ENCODE assay signal across 34 cellular contexts in genomic region chr1:20715406-20715805, GRCh38. TPM values are rescaled to one million over a fixed set of nuclear protein-coding genes. Genes with fewer than 3 reads are reported as not detected.
"Had no signal": no experiment of that assay in that cellular context is flagged by ENCODE, and none has a peak within 500 bp of the region (broad histone marks: within the 10 kb centered on the region; RNA-seq: fewer than 3 reads in every experiment).

No MANE protein-coding gene starts in this region.

- H3K27me3 ChIP-seq: adrenal gland, body of pancreas had no signal

- H3K4me3 Mint-ChIP-seq: activated CD4-positive, alpha-beta memory T cell treated with anti-CD3 and anti-CD28 coated beads for 36 hours; activated CD4-positive, alpha-beta T cell treated with anti-CD3 and anti-CD28 coated beads for 36 hours; activated CD4-positive, alpha-beta T cell treated with anti-CD3 and anti-CD28 coated beads, Interleukin-2, amount 10 ng/mL, durations not matched to agents 24 days and 14 days; activated CD8-positive, alpha-beta memory T cell treated with anti-CD3 and anti-CD28 coated beads, Interleukin-2, amount 10 ng/mL, durations not matched to agents 7 days and 5 days; activated CD8-positive, alpha-beta T cell treated with anti-CD3 and anti-CD28 coated beads, Interleukin-2, amount 10 ng/mL, durations not matched to agents 7 days and 5 days; activated naive CD4-positive, alpha-beta T cell treated with anti-CD3 and anti-CD28 coated beads for 36 hours; activated naive CD8-positive, alpha-beta T cell treated with anti-CD3 and anti-CD28 coated beads for 36 hours; activated naive CD8-positive, alpha-beta T cell treated with anti-CD3 and anti-CD28 coated beads, Interleukin-2, amount 50 U/mL, for 24 hours had no signal

- H3K27ac ChIP-seq: adrenal gland, body of pancreas, colonic mucosa, epithelial cell of prostate, esophagus squamous epithelium, gastroesophageal sphincter had no signal

- H3K4me1 ChIP-seq: colonic mucosa had no signal

- H3K9me3 Mint-ChIP-seq: activated CD4-positive, alpha-beta memory T cell treated with anti-CD3 and anti-CD28 coated beads for 36 hours; activated CD4-positive, alpha-beta T cell treated with anti-CD3 and anti-CD28 coated beads, Interleukin-2, amount 10 ng/mL, durations not matched to agents 24 days and 14 days; activated naive CD4-positive, alpha-beta T cell treated with anti-CD3 and anti-CD28 coated beads for 36 hours; activated naive CD4-positive, alpha-beta T cell treated with anti-CD3 and anti-CD28 coated beads, Interleukin-2, amount 50 U/mL, for 24 hours; activated naive CD8-positive, alpha-beta T cell treated with anti-CD3 and anti-CD28 coated beads for 36 hours; activated naive CD8-positive, alpha-beta T cell treated with anti-CD3 and anti-CD28 coated beads, Interleukin-2, amount 50 U/mL, for 24 hours; activated T-helper 1 cell treated with anti-CD3 and anti-CD28 coated beads, Interleukin-12 subunit alpha, Interleukin-12 subunit beta, Interleukin-2, Interleukin-4 antibody, amounts not matched to agents 30 ng/mL and 10 ng/mL and 1 ng/mL, durations not matched to agents 14 hours and 24 hours and 36 hours; activated T-helper 2 cell treated with anti-CD3 and anti-CD28 coated beads, Interferon-gamma antibody, Interleukin-2, Interleukin-4, amounts not matched to agents 10 μg/mL and 5 μg/mL and 100 μg/mL, durations not matched to agents 14 hours and 24 hours and 36 hours; T-helper 2 cell treated with Interferon-gamma antibody and Interleukin-4, amounts not matched to agents 5 μg/mL and 100 μg/mL, for 36 hours had no signal

- H3K4me3 ChIP-seq: adrenal gland, body of pancreas, colonic mucosa, esophagus squamous epithelium, gastroesophageal sphincter had no signal

- H3K36me3 ChIP-seq: adrenal gland, colonic mucosa, esophagus squamous epithelium, gastroesophageal sphincter had no signal

- H3K36me3 Mint-ChIP-seq: activated CD4-positive, alpha-beta memory T cell treated with anti-CD3 and anti-CD28 coated beads for 36 hours; activated CD8-positive, alpha-beta memory T cell treated with anti-CD3 and anti-CD28 coated beads, Interleukin-2, amount 10 ng/mL, durations not matched to agents 7 days and 5 days; activated naive CD4-positive, alpha-beta T cell treated with anti-CD3 and anti-CD28 coated beads, Interleukin-2, amount 50 U/mL, for 24 hours had no signal

- H3K4me1 Mint-ChIP-seq: activated naive CD8-positive, alpha-beta T cell treated with anti-CD3 and anti-CD28 coated beads for 36 hours had no signal

- DNase-seq: activated CD4-positive, alpha-beta memory T cell treated with anti-CD3 and anti-CD28 coated beads for 36 hours; activated CD4-positive, alpha-beta T cell treated with anti-CD3 and anti-CD28 coated beads for 36 hours; activated CD4-positive, alpha-beta T cell treated with anti-CD3 and anti-CD28 coated beads, Interleukin-2, amount 10 ng/mL, durations not matched to agents 24 days and 14 days; activated CD4-positive, CD25-positive, alpha-beta regulatory T cell; activated CD4-positive, CD25-positive, alpha-beta regulatory T cell treated with anti-CD3 and anti-CD28 coated beads, Interleukin-2, amount 50 U/mL, for 72 hours; activated CD8-positive, alpha-beta memory T cell treated with anti-CD3 and anti-CD28 coated beads, Interleukin-2, amount 10 ng/mL, durations not matched to agents 7 days and 5 days; activated CD8-positive, alpha-beta memory T cell treated with anti-CD3 and anti-CD28 coated beads, Interleukin-2, amount 50 U/mL, for 4 hours; activated CD8-positive, alpha-beta T cell treated with anti-CD3 and anti-CD28 coated beads, Interleukin-2, amount 10 ng/mL, durations not matched to agents 7 days and 5 days; activated effector memory CD4-positive, alpha-beta T cell treated with anti-CD3 and anti-CD28 coated beads, Interleukin-2, amount 50 U/mL, for 16 hours; activated naive CD4-positive, alpha-beta T cell treated with anti-CD3 and anti-CD28 coated beads for 36 hours; activated naive CD8-positive, alpha-beta T cell treated with anti-CD3 and anti-CD28 coated beads for 36 hours; activated naive CD8-positive, alpha-beta T cell treated with anti-CD3 and anti-CD28 coated beads, Interleukin-2, amount 50 U/mL, for 24 hours; activated T-cell treated with anti-CD3 and anti-CD28 coated beads, Interleukin-2, amount 50 U/mL, for 1 hour; activated T-cell treated with anti-CD3 and anti-CD28 coated beads, Interleukin-2, amount 50 U/mL, for 48 hours; adrenal gland; amygdala; aorta; body of pancreas; central memory CD4-positive, alpha-beta T cell; cerebellar nuclear complex; colonic mucosa; effector CD8-positive, alpha-beta T cell; esophagus squamous epithelium; foreskin melanocyte; T-helper 1 cell; T-helper 17 cell; T1000 had no signal

- H3K27ac Mint-ChIP-seq: activated CD4-positive, alpha-beta memory T cell treated with anti-CD3 and anti-CD28 coated beads for 36 hours; activated CD4-positive, alpha-beta T cell treated with anti-CD3 and anti-CD28 coated beads for 36 hours; activated CD4-positive, alpha-beta T cell treated with anti-CD3 and anti-CD28 coated beads, Interleukin-2, amount 10 ng/mL, durations not matched to agents 24 days and 14 days; activated CD8-positive, alpha-beta memory T cell treated with anti-CD3 and anti-CD28 coated beads, Interleukin-2, amount 10 ng/mL, durations not matched to agents 7 days and 5 days; activated CD8-positive, alpha-beta T cell treated with anti-CD3 and anti-CD28 coated beads, Interleukin-2, amount 10 ng/mL, durations not matched to agents 7 days and 5 days; activated naive CD4-positive, alpha-beta T cell treated with anti-CD3 and anti-CD28 coated beads for 36 hours; activated naive CD4-positive, alpha-beta T cell treated with anti-CD3 and anti-CD28 coated beads, Interleukin-2, amount 50 U/mL, for 24 hours; activated naive CD8-positive, alpha-beta T cell treated with anti-CD3 and anti-CD28 coated beads for 36 hours; activated naive CD8-positive, alpha-beta T cell treated with anti-CD3 and anti-CD28 coated beads, Interleukin-2, amount 50 U/mL, for 24 hours; activated T-helper 1 cell treated with anti-CD3 and anti-CD28 coated beads, Interleukin-12 subunit alpha, Interleukin-12 subunit beta, Interleukin-2, Interleukin-4 antibody, amounts not matched to agents 30 ng/mL and 10 ng/mL and 1 ng/mL, durations not matched to agents 14 hours and 24 hours and 36 hours; activated T-helper 2 cell treated with anti-CD3 and anti-CD28 coated beads, Interferon-gamma antibody, Interleukin-2, Interleukin-4, amounts not matched to agents 10 μg/mL and 5 μg/mL and 100 μg/mL, durations not matched to agents 14 hours and 24 hours and 36 hours; T-helper 17 cell; T-helper 2 cell treated with Interferon-gamma antibody and Interleukin-4, amounts not matched to agents 5 μg/mL and 100 μg/mL, for 36 hours had no signal

- ATAC-seq: activated CD4-positive, alpha-beta T cell treated with anti-CD3 and anti-CD28 coated beads for 36 hours; activated CD8-positive, alpha-beta memory T cell treated with anti-CD3 and anti-CD28 coated beads, Interleukin-2, amount 10 ng/mL, durations not matched to agents 7 days and 5 days; activated CD8-positive, alpha-beta T cell treated with anti-CD3 and anti-CD28 coated beads, Interleukin-2, amount 10 ng/mL, durations not matched to agents 7 days and 5 days; activated naive CD8-positive, alpha-beta T cell treated with anti-CD3 and anti-CD28 coated beads, Interleukin-2, amount 50 U/mL, for 24 hours; body of pancreas; gastroesophageal sphincter; T-helper 17 cell had no signal

- H3K9me3 ChIP-seq: adrenal gland, body of pancreas, colonic mucosa, esophagus squamous epithelium, gastroesophageal sphincter had no signal

RNA-seq across cellular contexts. Expression of gene KIF17, which starts 2.4 kb away (rescaled TPM):
- total RNA-seq: activated CD4-positive, alpha-beta memory T cell treated with anti-CD3 and anti-CD28 coated beads for 36 hours; activated CD4-positive, alpha-beta T cell treated with anti-CD3 and anti-CD28 coated beads, Interleukin-2, amount 10 ng/mL, durations not matched to agents 24 days and 14 days; activated CD8-positive, alpha-beta memory T cell treated with anti-CD3 and anti-CD28 coated beads for 36 hours; activated CD8-positive, alpha-beta memory T cell treated with anti-CD3 and anti-CD28 coated beads, Interleukin-2, amount 10 ng/mL, durations not matched to agents 7 days and 5 days; activated CD8-positive, alpha-beta T cell treated with anti-CD3 and anti-CD28 coated beads, Interleukin-2, amount 10 ng/mL, durations not matched to agents 7 days and 5 days; activated naive CD4-positive, alpha-beta T cell treated with anti-CD3 and anti-CD28 coated beads for 36 hours; activated T-helper 1 cell treated with anti-CD3 and anti-CD28 coated beads, Interleukin-12 subunit alpha, Interleukin-12 subunit beta, Interleukin-2, Interleukin-4 antibody, amounts not matched to agents 30 ng/mL and 10 ng/mL and 1 ng/mL, durations not matched to agents 14 hours and 24 hours and 36 hours had no signal

RNA-seq across cellular contexts. Expression of gene SH2D5, which starts 17.1 kb away (rescaled TPM):
- total RNA-seq: activated CD8-positive, alpha-beta memory T cell treated with anti-CD3 and anti-CD28 coated beads, Interleukin-2, amount 10 ng/mL, durations not matched to agents 7 days and 5 days; body of pancreas; T-helper 17 cell had no signal
